Comparison of ENCODE assay signal across 8 cellular contexts in the genomic region with DNA sequence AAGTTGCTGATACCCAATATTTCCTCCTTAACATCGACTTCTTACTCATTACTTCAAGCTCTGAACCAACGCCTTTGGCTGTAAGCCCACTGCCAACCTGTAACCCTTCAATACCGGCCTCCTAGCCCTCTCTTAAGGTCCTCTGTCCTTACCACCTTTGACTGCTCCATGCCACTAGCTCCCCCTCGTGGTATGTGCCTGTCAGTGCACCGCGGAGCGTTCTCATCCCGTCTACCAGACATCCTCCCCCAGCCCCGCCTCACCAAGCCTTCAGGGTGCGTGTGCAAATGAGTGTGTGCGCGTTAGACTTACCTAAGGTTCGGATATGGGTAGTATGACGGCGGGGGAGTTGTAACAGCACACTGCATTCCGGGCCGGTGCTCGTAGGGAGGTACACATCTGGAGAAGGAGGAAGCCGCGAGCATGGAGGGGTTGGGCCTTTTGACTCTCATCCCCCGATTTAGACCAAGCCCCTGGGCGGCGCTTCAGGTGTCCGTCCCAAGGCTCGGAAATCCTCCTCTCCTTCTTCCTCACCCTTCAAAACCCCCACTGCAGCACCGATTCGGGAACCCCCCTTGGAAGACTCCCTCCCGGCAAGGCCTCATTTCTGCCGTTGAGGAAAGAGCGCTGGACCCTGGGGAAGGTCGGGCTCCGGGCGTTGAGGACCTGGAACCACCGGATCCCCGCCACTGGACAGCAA. TPM values are rescaled to one million over a fixed set of nuclear protein-coding genes. Genes with fewer than 3 reads are reported as not detected.
DNase-seq lines count a peak whose midpoint lies in the region; ATAC-seq, FAIRE-seq and TF ChIP-seq lines count a peak whose summit lies in the region.

No MANE protein-coding gene starts in this region.

- DNase-seq in HL-60 (ENCODE audit: low read depth in 1 of 2, low spot score in 1 of 2) (peak; percentile 88 to 89), NK-92 (lab: John Stamatoyannopoulos, UW; ENCODE audit: unreplicated experiment) (peak; percentile 34), endothelial cell (ENCODE audit: low spot score) (peak; percentile 94)
- peak; percentile 68 to 81 (median 73) for DNase-seq in activated CD8-positive, alpha-beta memory T cell treated with anti-CD3 and anti-CD28 coated beads for 48 hours (ENCODE audit: low read depth in 2 of 3, low spot score in 2 of 3)
- DNase-seq in stimulated activated CD8-positive, alpha-beta memory T cell treated with anti-CD3 and anti-CD28 coated beads, Interleukin-12 subunit alpha, Interleukin-12 subunit beta, amount 100 ng/mL, for 4 hours (ENCODE audit: low read depth) = peak; percentile 65

- H3K27ac ChIP-seq in HL-60 (replicated peaks) (no peak overlapping the region), mesodermal cell (ENCODE audit: low read depth, low read length, severe bottlenecking) (no peak overlapping the region)

- H3K36me3 Mint-ChIP-seq in endothelial cell (ENCODE audit: low read depth, unreplicated experiment) = peaks cover 3% of the 10 kb centered on the region

- H3K9me3 ChIP-seq in mesodermal cell (ENCODE audit: control insufficient read depth, low read length) = no peaks in the 10 kb centered on the region

- H3K27ac Mint-ChIP-seq in endothelial cell (ENCODE audit: unreplicated experiment) = no peak overlapping the region

- peak overlapping the region; percentile 94 for H3K4me3 Mint-ChIP-seq in endothelial cell (ENCODE audit: unreplicated experiment)

- peaks cover 25% of the 10 kb centered on the region for H3K4me1 Mint-ChIP-seq in endothelial cell (ENCODE audit: unreplicated experiment)

- H3K9me3 Mint-ChIP-seq in endothelial cell (ENCODE audit: unreplicated experiment) = no peaks in the 10 kb centered on the region

- H3K4me1 ChIP-seq in mesodermal cell (ENCODE audit: control insufficient read depth, insufficient read depth, low read length, poor library complexity, severe bottlenecking) = peaks cover 6% of the 10 kb centered on the region

- peaks cover 31% of the 10 kb centered on the region for H3K27me3 Mint-ChIP-seq in endothelial cell (ENCODE audit: unreplicated experiment)

- H3K4me3 ChIP-seq in HL-60 (replicated peaks; ENCODE audit: insufficient read depth, low read length) = peak overlapping the region; percentile 19; the same call in 1 of the 2 replicates
- peak overlapping the region; percentile 31 for H3K4me3 ChIP-seq in mesodermal cell (ENCODE audit: extremely low read depth, insufficient read depth, low read length, poor library complexity, severe bottlenecking)

- no peak for ATAC-seq in GM19455 (IDR thresholded peaks at IDR 0.05; ENCODE audit: unreplicated experiment)

- H3K27me3 ChIP-seq in HL-60 (ENCODE audit: insufficient read depth, poor library complexity, severe bottlenecking) = peaks cover 11% of the 10 kb centered on the region

- peak; percentile 74 for FAIRE-seq in G401.6 (lab: Jason Lieb, UNC)

- H3K36me3 ChIP-seq in mesodermal cell (ENCODE audit: control insufficient read depth, insufficient read depth, low read length) = no peaks in the 10 kb centered on the region

- TF ChIP-seq CTCF in HL-60 (IDR thresholded peaks at IDR 0.05; ENCODE audit: insufficient read depth, low read length) (peak; percentile 100), endothelial cell (IDR thresholded peaks at IDR 0.05; ENCODE audit: unreplicated experiment) (peak; percentile 93)

- 3 to 4% methylated on average over 24 to 30 of the region's 35 CpGs for WGBS in mesodermal cell (ENCODE audit: insufficient coverage in 2 of 2), 2 experiments

RNA-seq across cellular contexts. Expression of gene MYORG, which starts 2.8 kb away (rescaled TPM):
- total RNA-seq in endothelial cell (ENCODE audit: unreplicated experiment) = 77.0 TPM
- polyA plus RNA-seq in mesodermal cell (2013, experiment 1 of 2) = 4.1 TPM
- 2.8 TPM for polyA plus RNA-seq in mesodermal cell (2013, experiment 2 of 2)

RNA-seq across cellular contexts. Expression of gene NUDT2, which starts 50.1 kb away (rescaled TPM):
- total RNA-seq in endothelial cell (ENCODE audit: unreplicated experiment) = 16.8 TPM
- polyA plus RNA-seq in mesodermal cell (2013, experiment 1 of 2) = 20.6 TPM
- 25.2 TPM for polyA plus RNA-seq in mesodermal cell (2013, experiment 2 of 2)

RNA-seq across cellular contexts. Expression of gene KIF24, which starts 50.4 kb away (rescaled TPM):
- 2.2 TPM for total RNA-seq in endothelial cell (ENCODE audit: unreplicated experiment)
- 4.2 TPM for polyA plus RNA-seq in mesodermal cell (2013, experiment 1 of 2)
- 3.6 TPM for polyA plus RNA-seq in mesodermal cell (2013, experiment 2 of 2)

Comparison
In these comparisons a context has a peak if more than half of its experiments do, and no peak if none do; other contexts are left out.
1. DNase-seq: peak in every context shown above with its lines; median percentile 94 in endothelial cell; 88 in HL-60; 73 in activated CD8-positive, alpha-beta memory T cell treated with anti-CD3 and anti-CD28 coated beads for 48 hours; 65 in stimulated activated CD8-positive, alpha-beta memory T cell treated with anti-CD3 and anti-CD28 coated beads, Interleukin-12 subunit alpha, Interleukin-12 subunit beta, amount 100 ng/mL, for 4 hours; 34 in NK-92.